29 cellular contexts compared by ENCODE assay signal in the genomic region with DNA sequence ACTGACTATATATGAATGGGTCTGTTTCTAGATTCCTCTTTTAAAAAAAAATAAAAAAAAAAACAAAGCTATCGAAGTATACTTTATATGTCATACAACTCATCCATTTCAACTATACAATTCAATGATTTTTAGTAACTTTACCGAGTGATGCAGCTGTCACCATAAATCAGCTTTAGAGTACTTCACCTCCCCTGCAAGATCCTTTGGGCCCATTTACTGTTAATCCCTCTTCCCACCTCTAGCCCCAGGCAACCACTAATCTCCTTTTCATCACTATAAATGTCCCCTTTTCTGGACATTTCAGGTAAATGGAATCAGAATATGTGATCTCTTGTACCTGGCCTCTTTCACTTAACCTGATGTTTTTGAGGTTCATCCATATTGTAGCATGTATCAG.
"Had no signal": no experiment of that assay in that cellular context is flagged by ENCODE, and none has a peak within 500 bp of the region (broad histone marks: within the 10 kb centered on the region; RNA-seq: fewer than 3 reads in every experiment).

No MANE protein-coding gene starts in this region.

- FAIRE-seq: endometrium, endothelial cell of umbilical vein, frontal cortex had no signal

- H3K9me3 ChIP-seq: adrenal gland, body of pancreas, colonic mucosa, esophagus squamous epithelium had no signal

- H3K4me3 ChIP-seq: adrenal gland, body of pancreas, colonic mucosa, esophagus squamous epithelium had no signal

- H3K27me3 ChIP-seq: adrenal gland, body of pancreas, colonic mucosa, esophagus squamous epithelium had no signal

- H3K36me3 ChIP-seq: adrenal gland, colonic mucosa had no signal

- DNase-seq: activated CD4-positive, alpha-beta memory T cell treated with anti-CD3 and anti-CD28 coated beads, Interleukin-2, amount 10 ng/mL, durations not matched to agents 7 days and 5 days; activated CD4-positive, alpha-beta T cell treated with anti-CD3 and anti-CD28 coated beads for 36 hours; activated CD4-positive, alpha-beta T cell treated with anti-CD3 and anti-CD28 coated beads, Interleukin-2, amount 10 ng/mL, durations not matched to agents 24 days and 14 days; activated CD4-positive, CD25-positive, alpha-beta regulatory T cell; activated CD4-positive, CD25-positive, alpha-beta regulatory T cell treated with anti-CD3 and anti-CD28 coated beads, Interleukin-2, amount 50 U/mL, for 72 hours; activated CD8-positive, alpha-beta memory T cell treated with anti-CD3 and anti-CD28 coated beads, Interleukin-2, amount 50 U/mL, for 48 hours; activated gamma-delta T cell; activated naive CD4-positive, alpha-beta T cell; activated naive CD8-positive, alpha-beta T cell treated with anti-CD3 and anti-CD28 coated beads for 36 hours; activated naive CD8-positive, alpha-beta T cell treated with anti-CD3 and anti-CD28 coated beads, Interleukin-2, amount 50 U/mL, for 24 hours; activated T-cell treated with anti-CD3 and anti-CD28 coated beads for 4 hours; activated T-cell treated with anti-CD3 and anti-CD28 coated beads, Interleukin-2, amount 50 U/mL, for 24 hours; activated T-cell treated with anti-CD3 and anti-CD28 coated beads, Interleukin-2, amount 50 U/mL, for 72 hours; adrenal gland; amygdala; aorta; body of pancreas; caudate nucleus; cerebellar nuclear complex; colonic mucosa; effector CD8-positive, alpha-beta T cell; esophagus squamous epithelium; head of caudate nucleus; hippocampal formation; T1000 had no signal

- H3K4me1 ChIP-seq: colonic mucosa had no signal

- ATAC-seq: activated CD4-positive, alpha-beta T cell treated with anti-CD3 and anti-CD28 coated beads for 36 hours; activated naive CD8-positive, alpha-beta T cell treated with anti-CD3 and anti-CD28 coated beads, Interleukin-2, amount 50 U/mL, for 24 hours; activated T-cell treated with anti-CD3 and anti-CD28 coated beads, Interleukin-2, amount 50 U/mL, for 72 hours; body of pancreas had no signal

- H3K27ac ChIP-seq: adrenal gland, body of pancreas, colonic mucosa, epithelial cell of prostate, esophagus squamous epithelium had no signal
